ENCODE assay signal across 17 cellular contexts in the genomic region with DNA sequence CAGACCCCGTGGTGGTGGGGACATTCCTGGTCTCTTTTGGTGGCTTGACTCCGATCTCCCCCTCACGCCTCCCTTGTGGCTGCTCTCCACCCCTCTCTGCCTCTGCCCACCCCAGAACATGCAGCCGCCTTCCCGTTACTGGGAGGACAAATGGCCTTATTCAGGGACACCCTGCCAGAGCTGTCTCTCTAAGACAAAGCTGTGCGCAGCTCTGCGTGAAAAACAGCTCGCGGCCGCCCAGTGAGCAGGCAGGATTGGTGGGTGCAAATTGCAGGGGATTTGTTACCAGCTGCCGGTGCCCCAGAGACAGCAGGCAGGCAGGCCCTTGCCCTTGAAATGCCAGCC.
DNase-seq lines count a peak whose midpoint lies in the region; ATAC-seq, FAIRE-seq and TF ChIP-seq lines count a peak whose summit lies in the region.
"Had no signal": no experiment of that assay in that cellular context is flagged by ENCODE, and none has a peak within 500 bp of the region (broad histone marks: within the 10 kb centered on the region; RNA-seq: fewer than 3 reads in every experiment).

No MANE protein-coding gene starts in this region.

- CTCF ChIA-PET in H1 (lab: Charles Lee; ENCODE audit: partially characterized antibody) = no interaction called here
- CTCF ChIA-PET in activated CD8-positive, alpha-beta T cell treated with anti-CD3 and anti-CD28 coated beads for 36 hours (lab: Charles Lee) = no interaction called here

- no peak overlapping the region for H3K56ac ChIP-seq in H9 (ENCODE audit: insufficient read length, low read depth, low read length)
- no peak overlapping the region for H3K56ac ChIP-seq in H1 (replicated peaks; ENCODE audit: insufficient read length, low read depth, low read length)
- H3K56ac ChIP-seq in mesendoderm (ENCODE audit: low read length) = no peak overlapping the region

- no peak overlapping the region for H2AFZ ChIP-seq in H9 (ENCODE audit: low read length)
- no peak overlapping the region for H2AFZ ChIP-seq in H1 (ENCODE audit: low read length)

- H4K91ac ChIP-seq in H9 (ENCODE audit: insufficient read length, low read depth, low read length) (no peak overlapping the region), H1 (replicated peaks; ENCODE audit: insufficient read length, low read length) (no peak overlapping the region)

- no peak overlapping the region for H2BK5ac ChIP-seq in H9 (ENCODE audit: insufficient read length, low read length)
- H2BK5ac ChIP-seq in H1 (ENCODE audit: low read depth, low read length) = no peak overlapping the region; the same call in 1 of the 2 replicates
- no peak overlapping the region for H2BK5ac ChIP-seq in mesendoderm (ENCODE audit: low read length)

- H3K4ac ChIP-seq in H9 (ENCODE audit: low read depth, low read length) (no peak overlapping the region), H1 (replicated peaks; ENCODE audit: insufficient read length, low read depth, low read length) (no peak overlapping the region), mesendoderm (ENCODE audit: low read depth, low read length) (no peak overlapping the region)

- intact Hi-C loops in activated CD8-positive, alpha-beta T cell treated with anti-CD3 and anti-CD28 coated beads for 36 hours (cut with micrococcal nuclease) = no loop called here

- H3K23me2 ChIP-seq in H9 (ENCODE audit: insufficient read length, low read depth, low read length, poor library complexity, severe bottlenecking) = no peaks in the 10 kb centered on the region
- no peaks in the 10 kb centered on the region; the same call in 1 of the 2 replicates for H3K23me2 ChIP-seq in H1 (ENCODE audit: low read depth, low read length)

- H2BK20ac ChIP-seq in H9 (ENCODE audit: low read depth, low read length, poor library complexity, severe bottlenecking) (no peak overlapping the region), H1 (ENCODE audit: low read length) (no peak overlapping the region)

- no peak for TF ChIP-seq POLR2A in H1 (IDR thresholded peaks at IDR 0.05; ENCODE audit: control extremely low read depth in 1 of 2, low read depth in 2 of 2, low read length in 2 of 2)

- no peak overlapping the region for H3K4me3 Mint-ChIP-seq in H9
- no peak overlapping the region for H3K4me3 Mint-ChIP-seq in activated CD8-positive, alpha-beta T cell treated with anti-CD3 and anti-CD28 coated beads for 36 hours
- H3K4me3 Mint-ChIP-seq: activated CD4-positive, alpha-beta memory T cell treated with anti-CD3 and anti-CD28 coated beads, Interleukin-2, amount 10 ng/mL, durations not matched to agents 7 days and 5 days; activated naive CD4-positive, alpha-beta T cell treated with anti-CD3 and anti-CD28 coated beads, Interleukin-2, amount 10 ng/mL, durations not matched to agents 7 days and 5 days; B cell; immature natural killer cell; T-helper 1 cell treated with Interleukin-12 subunit alpha and Interleukin-12 subunit beta and Interleukin-4 antibody, amounts not matched to agents 30 μg/mL and 1 μg/mL, for 36 hours had no signal

- H3K27me3 ChIP-seq in H9 (ENCODE audit: insufficient read depth, low read length) (no peaks in the 10 kb centered on the region), H1 (replicated peaks in 1 of 4; ENCODE audit: control insufficient read depth in 3 of 4, extremely low read depth in 1 of 4, insufficient read depth in 3 of 4, low read length in 3 of 4) (no peaks in the 10 kb centered on the region; a peak in 1 of 7 replicates), mesendoderm (ENCODE audit: insufficient read depth, low read length, poor library complexity) (no peaks in the 10 kb centered on the region), skeletal muscle tissue (ENCODE audit: control insufficient read depth in 3 of 3, insufficient read depth in 3 of 3, low read length in 3 of 3) (no peaks in the 10 kb centered on the region)

- H3K4me2 ChIP-seq in H9 (ENCODE audit: insufficient read depth, insufficient read length, low read length) = no peak overlapping the region
- H3K4me2 ChIP-seq in H1 (ENCODE audit: insufficient read depth in 1 of 2, low read depth in 2 of 2, low read length in 2 of 2) = peak overlapping the region; percentile 32 to 38; a peak in 1 of 4 replicates
- no peak overlapping the region for H3K4me2 ChIP-seq in mesendoderm (ENCODE audit: low read length)

- H3K9ac ChIP-seq in H9 (ENCODE audit: extremely low read depth, insufficient read length, low read length) = no peak overlapping the region
- H3K9ac ChIP-seq in H1 (replicated peaks in 1 of 4; ENCODE audit: extremely low read depth in 1 of 4, low read depth in 3 of 4, low read length in 3 of 4) = no peak overlapping the region; a peak in 1 of 7 replicates
- no peak overlapping the region for H3K9ac ChIP-seq in mesendoderm (ENCODE audit: low read length)
- peak overlapping the region in 2 of 3 donors; percentile 23 to 25 for H3K9ac ChIP-seq in skeletal muscle tissue (ENCODE audit: low read depth in 1 of 3, low read length in 3 of 3)

- H2BK120ac ChIP-seq in H9 (ENCODE audit: low read depth, low read length, poor library complexity, severe bottlenecking) = no peak overlapping the region
- H2BK120ac ChIP-seq in H1 (replicated peaks; ENCODE audit: low read depth, low read length) = no peak overlapping the region
- H2BK120ac ChIP-seq in mesendoderm (ENCODE audit: low read depth, low read length) = no peak overlapping the region

- H2BK15ac ChIP-seq in H9 (ENCODE audit: low read depth, low read length) (no peak overlapping the region), H1 (ENCODE audit: low read length) (no peak overlapping the region), mesendoderm (replicated peaks; ENCODE audit: low read depth) (no peak overlapping the region)

- POLR2A ChIA-PET in H1 (lab: Charles Lee; ENCODE audit: partially characterized antibody) = interaction anchor here (1.1 kb wide), 1 partner anchor 19 kb away, joined by 3 read pairs; no protein-coding TSS in a partner anchor
- POLR2A ChIA-PET in activated CD8-positive, alpha-beta T cell treated with anti-CD3 and anti-CD28 coated beads for 36 hours (lab: Charles Lee) = no interaction called here

- H4K8ac ChIP-seq in H9 (replicated peaks; ENCODE audit: insufficient read length, low read depth, low read length) (no peak overlapping the region), H1 (ENCODE audit: extremely low read depth, insufficient read depth, low read length) (no peak overlapping the region), mesendoderm (ENCODE audit: low read depth, low read length) (no peak overlapping the region)

- H4K20me1 ChIP-seq in H9 (ENCODE audit: control insufficient read depth, insufficient read depth, insufficient read length) (peaks cover 2% of the 10 kb centered on the region), H1 (replicated peaks in 1 of 2; ENCODE audit: control insufficient read depth in 1 of 2, insufficient read depth in 2 of 2, low read length in 2 of 2) (peaks cover 2 to 4% of the 10 kb centered on the region in 2 experiments)

- H3K9me3 ChIP-seq in H9 (ENCODE audit: control insufficient read depth, low read depth, low read length) (no peaks in the 10 kb centered on the region), H1 (ENCODE audit: insufficient read depth in 2 of 2, low read depth in 1 of 2, low read length in 1 of 2) (no peaks in the 10 kb centered on the region), skeletal muscle tissue (ENCODE audit: control insufficient read depth in 3 of 3, low read length in 3 of 3) (no peaks in the 10 kb centered on the region)

- no peak for FAIRE-seq in H1 (lab: Jason Lieb, UNC)
- FAIRE-seq: G401.6, HTR-8/SVneo had no signal

- WGBS in H9 (ENCODE audit: extremely low coverage, insufficient read length, low lambda C conversion rate) = no CpG with 5 or more reads among the region's 11 CpGs
- WGBS in H1 (ENCODE audit: extremely low coverage in 1 of 2, insufficient coverage in 1 of 2, insufficient read length in 1 of 2, insufficient replicate concordance in 2 of 2, low coverage in 1 of 2, low lambda C conversion rate in 2 of 2, missing lambda C conversion rate in 1 of 2), 2 experiments = 87% methylated on average over 11 of the region's 11 CpGs; no CpG with 5 or more reads in 1 of the 2 experiments
- WGBS in mesendoderm (ENCODE audit: extremely low coverage, insufficient coverage, low lambda C conversion rate) = no CpG with 5 or more reads among the region's 11 CpGs

- DNase-seq in H9 = no peak
- no peak for DNase-seq in H1 (ENCODE audit: low read depth in 1 of 2, low spot score in 2 of 2)
- DNase-seq in mesendoderm = no peak
- DNase-seq in SKM-1 treated with dmso at 0.1 percent for 144 hours (lab: John Stamatoyannopoulos, UW; ENCODE audit: unreplicated experiment) = no peak
- no peak for DNase-seq in activated CD4-positive, CD25-positive, alpha-beta regulatory T cell (lab: John Stamatoyannopoulos, UW)
- no peak for DNase-seq in activated CD8-positive, alpha-beta T cell treated with anti-CD3 and anti-CD28 coated beads for 36 hours
- no peak for DNase-seq in NCI-H1105 (lab: John Stamatoyannopoulos, UW)
- DNase-seq: activated CD4-positive, alpha-beta memory T cell treated with anti-CD3 and anti-CD28 coated beads, Interleukin-2, amount 10 ng/mL, durations not matched to agents 7 days and 5 days; activated naive CD4-positive, alpha-beta T cell treated with anti-CD3 and anti-CD28 coated beads, Interleukin-2, amount 10 ng/mL, durations not matched to agents 7 days and 5 days; immature natural killer cell; NCI-H1417 treated with DMSO at 0.1 percent for 48 hours had no signal

- H3K79me1 ChIP-seq in H9 (ENCODE audit: insufficient read depth, low read depth, low read length, poor library complexity, severe bottlenecking) = no peaks in the 10 kb centered on the region
- peaks cover 11% of the 10 kb centered on the region for H3K79me1 ChIP-seq in H1 (ENCODE audit: low read depth, low read length)
- H3K79me1 ChIP-seq in mesendoderm (ENCODE audit: low read length) = peaks cover 5% of the 10 kb centered on the region

- no peak overlapping the region for H2BK12ac ChIP-seq in H9 (ENCODE audit: insufficient read length, low read depth, low read length)
- H2BK12ac ChIP-seq in H1 (ENCODE audit: low read depth, low read length) = no peak overlapping the region

- peaks cover 5 to 7% (median 6%) of the 10 kb centered on the region in 3 experiments; a peak in 3 of 7 replicates for H3K36me3 Mint-ChIP-seq in H9 (ENCODE audit: insufficient read depth in 1 of 3, low read depth in 3 of 3)
- H3K36me3 Mint-ChIP-seq in activated CD8-positive, alpha-beta T cell treated with anti-CD3 and anti-CD28 coated beads for 36 hours (ENCODE audit: low read depth) = no peaks in the 10 kb centered on the region
- H3K36me3 Mint-ChIP-seq: activated naive CD4-positive, alpha-beta T cell treated with anti-CD3 and anti-CD28 coated beads, Interleukin-2, amount 10 ng/mL, durations not matched to agents 7 days and 5 days had no signal

- TF ChIP-seq RAD21 in H1 (IDR thresholded peaks at IDR 0.05 in 1 of 2, conservative IDR thresholded peaks at IDR 0.05 in 1 of 2; ENCODE audit: low read depth in 2 of 2, low read length in 2 of 2) = no peak

- H3K4me1 ChIP-seq in H9 (ENCODE audit: insufficient read depth, low read length) (peaks cover 14% of the 10 kb centered on the region; the same call in 1 of the 2 replicates), H1 (replicated peaks in 1 of 4; ENCODE audit: control insufficient read depth in 3 of 4, insufficient read depth in 4 of 4, low read length in 3 of 4) (peaks cover 4 to 39% (median 34%) of the 10 kb centered on the region in 4 experiments), mesendoderm (ENCODE audit: control insufficient read depth, low read depth, low read length) (peaks cover 8% of the 10 kb centered on the region), skeletal muscle tissue (ENCODE audit: control insufficient read depth in 3 of 3, insufficient read depth in 3 of 3, low read length in 3 of 3) (peaks cover 34 to 58% (median 50%) of the 10 kb centered on the region in 3 donors)

- no peak for TF ChIP-seq CTCF in H9 (conservative IDR thresholded peaks at IDR 0.05)
- no peak for TF ChIP-seq CTCF in H1 (IDR thresholded peaks at IDR 0.05; ENCODE audit: control extremely low read depth in 1 of 3, insufficient read depth in 1 of 3, low read depth in 1 of 3, low read length in 3 of 3)
- TF ChIP-seq CTCF in activated CD8-positive, alpha-beta T cell treated with anti-CD3 and anti-CD28 coated beads for 36 hours (IDR thresholded peaks at IDR 0.05) = no peak

- H3K18ac ChIP-seq in H9 (ENCODE audit: insufficient read length, low read depth, low read length) = no peak overlapping the region
- peak overlapping the region; percentile 78 for H3K18ac ChIP-seq in H1 (ENCODE audit: extremely low read depth, low read length)
- H3K18ac ChIP-seq in mesendoderm (ENCODE audit: low read length) = peak overlapping the region; percentile 16

- H3K27me3 Mint-ChIP-seq in H9 (ENCODE audit: low read depth) = no peaks in the 10 kb centered on the region
- no peaks in the 10 kb centered on the region for H3K27me3 Mint-ChIP-seq in activated CD8-positive, alpha-beta T cell treated with anti-CD3 and anti-CD28 coated beads for 36 hours
- H3K27me3 Mint-ChIP-seq: activated CD4-positive, alpha-beta memory T cell treated with anti-CD3 and anti-CD28 coated beads, Interleukin-2, amount 10 ng/mL, durations not matched to agents 7 days and 5 days; activated naive CD4-positive, alpha-beta T cell treated with anti-CD3 and anti-CD28 coated beads, Interleukin-2, amount 10 ng/mL, durations not matched to agents 7 days and 5 days; B cell had no signal

- no peak overlapping the region for H3K4me3 ChIP-seq in H1 (ENCODE audit: extremely low read depth in 1 of 4, insufficient read depth in 2 of 4, low read depth in 3 of 4, low read length in 4 of 4)
- no peak overlapping the region for H3K4me3 ChIP-seq in mesendoderm (ENCODE audit: low read length)
- H3K4me3 ChIP-seq in skeletal muscle tissue (ENCODE audit: low read length in 3 of 3) = no peak overlapping the region

- no peak for TF ChIP-seq EP300 in H1 (IDR thresholded peaks at IDR 0.05; ENCODE audit: borderline replicate concordance in 1 of 2, low read depth in 2 of 2, low read length in 2 of 2)

- H3K27ac ChIP-seq in H9 (ENCODE audit: insufficient read length, low read depth, low read length) (no peak overlapping the region), H1 (ENCODE audit: low read depth, low read length) (no peak overlapping the region), mesendoderm (ENCODE audit: low read depth, low read length) (peak overlapping the region; percentile 14), skeletal muscle tissue (ENCODE audit: low read depth, low read length) (peak overlapping the region; percentile 64)
- H3K27ac ChIP-seq: epithelial cell of prostate had no signal

- peaks cover 37 to 54% of the 10 kb centered on the region in 2 experiments for H3K4me1 Mint-ChIP-seq in H9
- H3K4me1 Mint-ChIP-seq in activated CD8-positive, alpha-beta T cell treated with anti-CD3 and anti-CD28 coated beads for 36 hours (ENCODE audit: low read depth) = no peaks in the 10 kb centered on the region
- H3K4me1 Mint-ChIP-seq: activated CD4-positive, alpha-beta memory T cell treated with anti-CD3 and anti-CD28 coated beads, Interleukin-2, amount 10 ng/mL, durations not matched to agents 7 days and 5 days; activated naive CD4-positive, alpha-beta T cell treated with anti-CD3 and anti-CD28 coated beads, Interleukin-2, amount 10 ng/mL, durations not matched to agents 7 days and 5 days had no signal

- H4K5ac ChIP-seq in H9 (ENCODE audit: insufficient read length, low read depth, low read length) (no peak overlapping the region), H1 (ENCODE audit: insufficient read length, low read depth, low read length) (no peak overlapping the region), mesendoderm (ENCODE audit: low read length) (no peak overlapping the region)

- H3K79me2 ChIP-seq in H9 (ENCODE audit: insufficient read depth, low read length) (no peaks in the 10 kb centered on the region), H1 (ENCODE audit: control insufficient read depth in 1 of 2, insufficient read depth in 2 of 2, low read length in 2 of 2) (no peaks in the 10 kb centered on the region), mesendoderm (ENCODE audit: control insufficient read depth, insufficient read depth, low read length) (no peaks in the 10 kb centered on the region)

- H3K9me3 Mint-ChIP-seq in H9 = no peaks in the 10 kb centered on the region; a peak in 1 of 5 replicates
- no peaks in the 10 kb centered on the region for H3K9me3 Mint-ChIP-seq in activated CD8-positive, alpha-beta T cell treated with anti-CD3 and anti-CD28 coated beads for 36 hours
- H3K9me3 Mint-ChIP-seq: activated CD4-positive, alpha-beta memory T cell treated with anti-CD3 and anti-CD28 coated beads, Interleukin-2, amount 10 ng/mL, durations not matched to agents 7 days and 5 days; activated naive CD4-positive, alpha-beta T cell treated with anti-CD3 and anti-CD28 coated beads, Interleukin-2, amount 10 ng/mL, durations not matched to agents 7 days and 5 days; immature natural killer cell; T-helper 1 cell treated with Interleukin-12 subunit alpha and Interleukin-12 subunit beta and Interleukin-4 antibody, amounts not matched to agents 30 μg/mL and 1 μg/mL, for 36 hours had no signal

- ATAC-seq in activated CD8-positive, alpha-beta T cell treated with anti-CD3 and anti-CD28 coated beads for 36 hours = no peak

- H3K27ac Mint-ChIP-seq in H9 = peak overlapping the region; percentile 72 to 89 (median 88); a peak in 3 of 7 replicates
- H3K27ac Mint-ChIP-seq in activated CD8-positive, alpha-beta T cell treated with anti-CD3 and anti-CD28 coated beads for 36 hours = no peak overlapping the region
- H3K27ac Mint-ChIP-seq: activated CD4-positive, alpha-beta memory T cell treated with anti-CD3 and anti-CD28 coated beads, Interleukin-2, amount 10 ng/mL, durations not matched to agents 7 days and 5 days; activated naive CD4-positive, alpha-beta T cell treated with anti-CD3 and anti-CD28 coated beads, Interleukin-2, amount 10 ng/mL, durations not matched to agents 7 days and 5 days; B cell; immature natural killer cell; T-helper 1 cell treated with Interleukin-12 subunit alpha and Interleukin-12 subunit beta and Interleukin-4 antibody, amounts not matched to agents 30 μg/mL and 1 μg/mL, for 36 hours had no signal

- no peak overlapping the region for H3T11ph ChIP-seq in H9 (ENCODE audit: low read length)

- H3K23ac ChIP-seq in H9 (ENCODE audit: insufficient read length, low read depth, low read length) = no peak overlapping the region
- H3K23ac ChIP-seq in H1 (ENCODE audit: insufficient read length) = no peak overlapping the region
- H3K23ac ChIP-seq in mesendoderm (ENCODE audit: low read length) = no peak overlapping the region

- H3K36me3 ChIP-seq in H1 (ENCODE audit: control insufficient read depth in 2 of 4, insufficient read depth in 4 of 4, low read length in 3 of 4) (peaks cover 0 to 2% (median 0%) of the 10 kb centered on the region in 4 experiments; a peak in 2 of 8 replicates), mesendoderm (ENCODE audit: control insufficient read depth, insufficient read depth, low read length) (peaks cover 2% of the 10 kb centered on the region), skeletal muscle tissue (ENCODE audit: control insufficient read depth in 3 of 3, insufficient read depth in 3 of 3, low read length in 3 of 3) (peaks cover 14 to 20% (median 15%) of the 10 kb centered on the region in 3 donors)

- no peak overlapping the region; the same call in 1 of the 2 replicates for H3K14ac ChIP-seq in H9 (ENCODE audit: insufficient read depth, low read length)
- no peak overlapping the region for H3K14ac ChIP-seq in H1 (ENCODE audit: insufficient read length)

- no peak overlapping the region for H2AK5ac ChIP-seq in H9 (ENCODE audit: insufficient read length, low read length)
- H2AK5ac ChIP-seq in H1 (ENCODE audit: low read depth, low read length) = peak overlapping the region; percentile 32; the same call in 1 of the 2 replicates
- H2AK5ac ChIP-seq in mesendoderm (ENCODE audit: low read length) = no peak overlapping the region

Comparison
In these comparisons a context has a peak if more than half of its experiments do, and no peak if none do; other contexts are left out.
1. H3K27ac ChIP-seq: peak in mesendoderm (single experiment) and skeletal muscle tissue (single experiment); none in H9 (single experiment) and H1 (single experiment).
2. H3K4me2 ChIP-seq: peak in H1 (2 of 2); none in H9 (single experiment) and mesendoderm (single experiment).
3. H3K9ac ChIP-seq: peak in skeletal muscle tissue (2 of 3); none in H9 (single experiment), H1 (0 of 4) and mesendoderm (single experiment).